23 cellular contexts compared by ENCODE assay signal in genomic region chr10:48733329-48733728, GRCh38. TPM values are rescaled to one million over a fixed set of nuclear protein-coding genes. Genes with fewer than 3 reads are reported as not detected.
"Had no signal": no experiment of that assay in that cellular context is flagged by ENCODE, and none has a peak within 500 bp of the region (broad histone marks: within the 10 kb centered on the region; RNA-seq: fewer than 3 reads in every experiment).

No MANE protein-coding gene starts in this region.

- H3K9me3 ChIP-seq: SK-N-SH had no signal

- DNase-seq: KBM-7, MV-4-11, NCI-H1048, NCI-H1105, NCI-H1417, NCI-H1436 treated with DMSO at 0.1 percent for 48 hours, NCI-H1694, NCI-H187 treated with DMSO at 0.1 percent for 48 hours, NCI-H2029 treated with DMSO at 0.1 percent for 48 hours, NCI-H2171 treated with DMSO at 0.1 percent for 48 hours, NCI-H2227 treated with DMSO at 0.1 percent for 48 hours, NCI-H524, NCI-H526 treated with DMSO at 0.1 percent for 48 hours, NCI-H748 treated with DMSO at 0.1 percent for 48 hours, Right ventricle myocardium superior, RPMI8226, SIG-M5, SK-N-SH, SW 1271 had no signal

- H3K9ac ChIP-seq: SK-N-SH had no signal

RNA-seq across cellular contexts. Expression of gene WDFY4, which starts 48.7 kb away (rescaled TPM):
- total RNA-seq: LHCN-M2, MCF 10A, NCI-H460, SK-MEL-5 had no signal
- polyA plus RNA-seq: SK-N-SH had no signal
